Comparison of ENCODE assay signal across 1 cellular context in the genomic region with DNA sequence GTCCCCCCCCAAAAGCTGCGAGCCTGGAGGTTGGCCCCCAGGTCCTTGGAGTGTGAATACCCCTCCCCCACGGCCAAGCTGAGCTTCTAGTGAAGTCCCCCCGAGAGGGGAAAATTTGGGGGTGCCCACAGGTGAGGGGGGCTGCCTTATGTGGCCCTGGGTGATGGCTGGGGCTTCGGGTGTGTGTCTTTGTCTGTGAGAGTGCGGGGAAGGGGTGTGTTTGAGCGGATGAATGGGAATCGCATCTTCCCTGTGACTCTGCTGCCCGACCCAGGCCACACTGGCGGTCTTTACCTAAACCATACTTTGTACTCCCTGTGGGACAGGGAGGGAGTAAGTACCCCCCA.
TF ChIP-seq lines count a peak whose summit lies in the region.

No MANE protein-coding gene starts in this region.

TF ChIP-seq in HEK293, 187 proteins besides CTCF, POLR2A, EP300 and RAD21 (continued from another document):
- TF ChIP-seq, protein P1, sequence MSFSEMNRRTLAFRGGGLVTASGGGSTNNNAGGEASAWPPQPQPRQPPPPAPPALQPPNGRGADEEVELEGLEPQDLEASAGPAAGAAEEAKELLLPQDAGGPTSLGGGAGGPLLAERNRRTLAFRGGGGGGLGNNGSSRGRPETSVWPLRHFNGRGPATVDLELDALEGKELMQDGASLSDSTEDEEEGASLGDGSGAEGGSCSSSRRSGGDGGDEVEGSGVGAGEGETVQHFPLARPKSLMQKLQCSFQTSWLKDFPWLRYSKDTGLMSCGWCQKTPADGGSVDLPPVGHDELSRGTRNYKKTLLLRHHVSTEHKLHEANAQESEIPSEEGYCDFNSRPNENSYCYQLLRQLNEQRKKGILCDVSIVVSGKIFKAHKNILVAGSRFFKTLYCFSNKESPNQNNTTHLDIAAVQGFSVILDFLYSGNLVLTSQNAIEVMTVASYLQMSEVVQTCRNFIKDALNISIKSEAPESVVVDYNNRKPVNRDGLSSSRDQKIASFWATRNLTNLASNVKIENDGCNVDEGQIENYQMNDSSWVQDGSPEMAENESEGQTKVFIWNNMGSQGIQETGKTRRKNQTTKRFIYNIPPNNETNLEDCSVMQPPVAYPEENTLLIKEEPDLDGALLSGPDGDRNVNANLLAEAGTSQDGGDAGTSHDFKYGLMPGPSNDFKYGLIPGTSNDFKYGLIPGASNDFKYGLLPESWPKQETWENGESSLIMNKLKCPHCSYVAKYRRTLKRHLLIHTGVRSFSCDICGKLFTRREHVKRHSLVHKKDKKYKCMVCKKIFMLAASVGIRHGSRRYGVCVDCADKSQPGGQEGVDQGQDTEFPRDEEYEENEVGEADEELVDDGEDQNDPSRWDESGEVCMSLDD (tag by site-specific recombination; IDR thresholded peaks at IDR 0.05): peak; percentile 62
- no peak for TF ChIP-seq GLIS1 (tag by site-specific recombination; IDR thresholded peaks at IDR 0.05)
TF ChIP-seq in HEK293: peak in this region for 2.
